In the genomic region with DNA sequence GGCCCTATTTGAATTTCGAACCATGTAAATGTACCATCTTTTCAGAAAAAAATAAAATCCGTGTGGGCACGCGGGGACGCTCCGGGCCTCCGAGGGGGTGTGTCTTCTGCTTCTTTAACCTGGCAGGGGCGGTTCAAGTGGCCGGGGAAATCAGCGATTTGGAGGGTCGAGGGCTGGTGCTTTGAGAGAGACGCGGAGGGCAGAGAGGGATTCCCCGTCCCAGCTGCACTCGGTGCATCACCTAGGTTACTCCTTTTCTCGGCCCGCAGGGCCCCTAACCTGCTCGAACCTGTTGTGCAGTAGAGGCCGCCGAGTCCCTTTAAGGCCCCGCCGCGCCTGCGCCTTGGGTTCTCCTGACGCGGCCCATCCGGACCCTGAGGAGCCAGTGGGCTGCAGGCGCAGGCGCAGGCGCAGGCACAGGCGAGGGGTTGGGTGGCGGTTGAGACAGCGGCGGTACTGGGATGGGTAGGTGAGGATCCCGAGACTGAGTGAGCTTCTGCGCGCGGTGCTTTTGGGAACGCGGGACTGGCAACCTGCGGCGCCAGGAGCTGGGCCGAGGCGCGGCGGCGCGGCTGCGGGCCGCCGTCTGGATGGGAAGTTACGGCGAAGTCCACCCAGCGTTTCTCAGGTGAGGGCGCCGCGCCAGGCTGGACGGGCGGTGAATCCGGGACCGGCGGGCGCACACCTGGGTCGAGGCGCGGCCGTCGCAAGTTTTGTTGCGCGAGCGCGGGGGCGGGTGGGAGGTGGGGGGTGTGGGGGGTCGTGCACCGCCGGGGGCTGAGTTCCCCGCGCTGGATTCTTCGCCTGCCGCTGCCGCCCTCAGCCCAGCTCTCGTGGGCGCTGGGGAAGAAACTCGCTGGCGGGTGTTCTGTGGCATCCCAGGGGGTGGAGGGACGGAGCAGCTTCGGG, we compare ENCODE assay signal across 8 cellular contexts. TPM values are rescaled to one million over a fixed set of nuclear protein-coding genes. Genes with fewer than 3 reads are reported as not detected.
A peak's percentile ranks its signal among the peaks of the same experiment; 100 is the strongest.
DNase-seq lines count a peak whose midpoint lies in the region; ATAC-seq and TF ChIP-seq lines count a peak whose summit lies in the region.

Gene NBPF3, plus strand, starts transcription at position 417 of the 909 bp plus-strand sequence. CDS start 4,950 bp downstream, outside the sequence.

- peaks cover 2% of the 10 kb centered on the region for H3K36me3 ChIP-seq in endocrine pancreas (ENCODE audit: control insufficient read depth, insufficient read depth, low read length)

- H3K27me3 ChIP-seq in endocrine pancreas (ENCODE audit: control insufficient read depth, insufficient read depth, low read length) = no peaks in the 10 kb centered on the region

- peak within 1 kb of the TSS; percentile 42 for H3K4me3 ChIP-seq in endocrine pancreas (ENCODE audit: control insufficient read depth, insufficient read depth, low read length)

- peak within 1 kb of the TSS; percentile 66 for H3K27ac Mint-ChIP-seq in activated CD8-positive, alpha-beta memory T cell treated with anti-CD3 and anti-CD28 coated beads, Interleukin-2, amount 10 ng/mL, durations not matched to agents 7 days and 5 days

- H3K9ac ChIP-seq in endocrine pancreas (ENCODE audit: control insufficient read depth, insufficient read depth, low read length) = peak within 1 kb of the TSS; percentile 47

- H3K36me3 Mint-ChIP-seq in activated CD8-positive, alpha-beta memory T cell treated with anti-CD3 and anti-CD28 coated beads, Interleukin-2, amount 10 ng/mL, durations not matched to agents 7 days and 5 days = no peaks in the 10 kb centered on the region

- H3K4me1 ChIP-seq in endocrine pancreas (ENCODE audit: control insufficient read depth, insufficient read depth, low read length) = no peaks in the 10 kb centered on the region

- no peaks in the 10 kb centered on the region for H3K9me3 Mint-ChIP-seq in activated CD8-positive, alpha-beta memory T cell treated with anti-CD3 and anti-CD28 coated beads, Interleukin-2, amount 10 ng/mL, durations not matched to agents 7 days and 5 days (ENCODE audit: low read depth)

- H3K4me3 Mint-ChIP-seq in activated CD8-positive, alpha-beta memory T cell treated with anti-CD3 and anti-CD28 coated beads, Interleukin-2, amount 10 ng/mL, durations not matched to agents 7 days and 5 days = peak within 1 kb of the TSS; percentile 80

- TF ChIP-seq POLR2A in GM19193 (IDR thresholded peaks at IDR 0.05; ENCODE audit: extremely low read depth, insufficient read depth, insufficient read length) = peak; percentile 35

- DNase-seq in AG09319 (ENCODE audit: extremely low read depth, low read depth) = peak; percentile 60
- peak; percentile 35 for DNase-seq in NCI-H82 treated with DMSO at 0.1 percent for 48 hours (lab: John Stamatoyannopoulos, UW; ENCODE audit: unreplicated experiment)
- peak; percentile 89 for DNase-seq in activated CD8-positive, alpha-beta memory T cell treated with anti-CD3 and anti-CD28 coated beads, Interleukin-2, amount 10 ng/mL, durations not matched to agents 7 days and 5 days
- peak; percentile 94 for DNase-seq in mesenteric fat pad (ENCODE audit: low spot score)
- DNase-seq in stimulated activated CD8-positive, alpha-beta memory T cell treated with anti-CD3 and anti-CD28 coated beads, Interleukin-12 subunit alpha, Interleukin-12 subunit beta, amount 100 ng/mL, for 4 hours (ENCODE audit: low read depth) = peak; percentile 74

- H3K27me3 Mint-ChIP-seq in activated CD8-positive, alpha-beta memory T cell treated with anti-CD3 and anti-CD28 coated beads, Interleukin-2, amount 10 ng/mL, durations not matched to agents 7 days and 5 days = peaks cover 34% of the 10 kb centered on the region

- no peaks in the 10 kb centered on the region for H3K9me3 ChIP-seq in endocrine pancreas (ENCODE audit: control insufficient read depth, low read length)

- ATAC-seq in HG03521 (IDR thresholded peaks at IDR 0.05; ENCODE audit: unreplicated experiment) = peak; percentile 89
- ATAC-seq in activated CD8-positive, alpha-beta memory T cell treated with anti-CD3 and anti-CD28 coated beads, Interleukin-2, amount 10 ng/mL, durations not matched to agents 7 days and 5 days = peak; percentile 98

- H3K4me1 Mint-ChIP-seq in activated CD8-positive, alpha-beta memory T cell treated with anti-CD3 and anti-CD28 coated beads, Interleukin-2, amount 10 ng/mL, durations not matched to agents 7 days and 5 days = peaks cover 19% of the 10 kb centered on the region

- no peak for TF ChIP-seq CTCF in AG09319 (IDR thresholded peaks at IDR 0.05; ENCODE audit: low read depth, low read length)

- CTCF ChIA-PET in activated CD8-positive, alpha-beta memory T cell treated with anti-CD3 and anti-CD28 coated beads, Interleukin-2, amount 10 ng/mL, durations not matched to agents 7 days and 5 days (lab: Charles Lee) = interaction anchor here (0.7 kb wide), 1 partner anchor 51 kb away, joined by 3 read pairs; no protein-coding TSS in a partner anchor

RNA-seq across cellular contexts. Expression of gene NBPF3, which starts in this region (rescaled TPM):
- total RNA-seq in activated CD8-positive, alpha-beta memory T cell treated with anti-CD3 and anti-CD28 coated beads, Interleukin-2, amount 10 ng/mL, durations not matched to agents 7 days and 5 days = 1 to 10 TPM; 4.8 to 7.7 TPM
- total RNA-seq in mesenteric fat pad = 11.2 TPM

Comparison
In these comparisons a context has a peak if more than half of its experiments do, and no peak if none do; other contexts are left out.
1. Peak in every context shown above with its lines: DNase-seq, ATAC-seq and H3K4me3 ChIP-seq.
2. DNase-seq: peak in every context shown above with its lines; median percentile 94 in mesenteric fat pad; 89 in activated CD8-positive, alpha-beta memory T cell treated with anti-CD3 and anti-CD28 coated beads, Interleukin-2, amount 10 ng/mL, durations not matched to agents 7 days and 5 days; 74 in stimulated activated CD8-positive, alpha-beta memory T cell treated with anti-CD3 and anti-CD28 coated beads, Interleukin-12 subunit alpha, Interleukin-12 subunit beta, amount 100 ng/mL, for 4 hours; 60 in AG09319; 35 in NCI-H82 treated with DMSO at 0.1 percent for 48 hours.